13 cellular contexts compared by ENCODE assay signal in the genomic region with DNA sequence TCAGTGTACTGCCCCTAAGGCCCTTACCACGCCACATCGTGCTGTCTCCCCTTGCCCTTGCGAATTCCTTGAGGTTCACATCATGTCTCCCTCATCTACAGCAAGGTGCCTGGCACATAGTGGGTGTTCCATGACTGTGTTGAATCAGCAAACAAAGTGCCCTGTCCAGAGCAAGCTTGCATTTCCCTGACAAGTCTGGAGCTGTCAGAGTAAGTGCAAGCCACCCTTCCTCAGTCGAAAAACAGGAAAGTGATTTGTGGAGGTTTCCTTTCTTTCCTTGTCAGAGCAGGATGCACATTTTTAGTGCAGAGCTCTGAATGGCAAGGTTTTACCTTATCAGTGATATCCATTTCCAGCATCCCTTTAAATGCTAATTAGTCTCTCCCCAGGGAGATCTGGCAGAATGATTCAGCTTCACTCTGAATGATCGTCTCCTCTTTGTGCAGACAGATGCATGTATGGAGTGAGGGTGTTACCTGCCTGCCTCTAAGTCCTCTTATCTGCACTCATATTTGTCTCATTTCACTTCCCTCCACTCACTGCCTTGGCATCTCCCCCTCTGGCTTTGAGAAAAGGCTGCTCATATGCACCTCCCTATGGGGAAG.
A peak's percentile ranks its signal among the peaks of the same experiment; 100 is the strongest.
DNase-seq lines count a peak whose midpoint lies in the region; ATAC-seq and TF ChIP-seq lines count a peak whose summit lies in the region.
"Had no signal": no experiment of that assay in that cellular context is flagged by ENCODE, and none has a peak within 500 bp of the region (broad histone marks: within the 10 kb centered on the region; RNA-seq: fewer than 3 reads in every experiment).

No MANE protein-coding gene starts in this region.

- TF ChIP-seq EP300 in neural cell (conservative IDR thresholded peaks at IDR 0.05; ENCODE audit: poor library complexity, severe bottlenecking) = peak; percentile 77

- H3K27me3 ChIP-seq in neural cell (ENCODE audit: insufficient read depth, low read depth, low read length) = no peaks in the 10 kb centered on the region

- no peak overlapping the region for H3K4me2 ChIP-seq in neural cell (ENCODE audit: low read length)
- H3K4me2 ChIP-seq: A549 had no signal

- TF ChIP-seq CTCF in epithelial cell of esophagus (IDR thresholded peaks at IDR 0.05; ENCODE audit: insufficient read depth, low read depth, low read length, missing control alignments) (no peak), neural cell (IDR thresholded peaks at IDR 0.05; ENCODE audit: poor library complexity, severe bottlenecking) (no peak), chondrocyte (IDR thresholded peaks at IDR 0.05) (no peak)

- no peak for ATAC-seq in HG03196 (IDR thresholded peaks at IDR 0.05; ENCODE audit: unreplicated experiment)
- ATAC-seq: A549 had no signal

- no peaks in the 10 kb centered on the region for H3K9me2 ChIP-seq in neural cell (ENCODE audit: insufficient read depth, low read length)

- H3K27ac ChIP-seq in neural cell (ENCODE audit: low read length) = peak overlapping the region; percentile 69
- H3K27ac ChIP-seq: A549 had no signal

- no peak for TF ChIP-seq RAD21 in neural cell (conservative IDR thresholded peaks at IDR 0.05)

- no peaks in the 10 kb centered on the region for H4K20me1 ChIP-seq in neural cell (ENCODE audit: insufficient read depth)

- no peaks in the 10 kb centered on the region for H3K36me3 Mint-ChIP-seq in chondrocyte (ENCODE audit: low read depth)

- no peak overlapping the region for H3K27ac Mint-ChIP-seq in chondrocyte (ENCODE audit: unreplicated experiment)
- H3K27ac Mint-ChIP-seq: HFFc6 had no signal

- H3K9ac ChIP-seq in neural cell (ENCODE audit: low read length) = peak overlapping the region; percentile 29

- peak; percentile 8 to 54 for DNase-seq in NCI-H2081 (lab: John Stamatoyannopoulos, UW)
- no peak for DNase-seq in NCI-H2081 treated with DMSO at 0.1 percent for 48 hours (lab: John Stamatoyannopoulos, UW)
- DNase-seq in NCI-H345 treated with DMSO at 0.1 percent for 48 hours (lab: John Stamatoyannopoulos, UW; ENCODE audit: unreplicated experiment) = peak; percentile 91
- peak; percentile 69 for DNase-seq in epithelial cell of esophagus (ENCODE audit: low read depth)
- DNase-seq in mucosa of gallbladder (ENCODE audit: low spot score) = no peak
- DNase-seq in chondrocyte (ENCODE audit: low spot score) = no peak
- DNase-seq: activated CD4-positive, alpha-beta T cell treated with anti-CD3 and anti-CD28 coated beads, Interleukin-2, amount 50 U/mL, for 4 hours; HFFc6; NCI-H1694 treated with DMSO at 0.1 percent for 48 hours; stimulated activated CD4-positive, alpha-beta T cell treated with anti-CD3 and anti-CD28 coated beads, Interleukin-1b, Interleukin-23, amount 100 ng/mL, for 48 hours had no signal

- no peaks in the 10 kb centered on the region for H3K36me3 ChIP-seq in neural cell (ENCODE audit: insufficient read depth, low read length)

- no peaks in the 10 kb centered on the region for H3K9me3 Mint-ChIP-seq in chondrocyte (ENCODE audit: low read depth)
- H3K9me3 Mint-ChIP-seq: HFFc6 had no signal

- no peak overlapping the region for H2AFZ ChIP-seq in neural cell (ENCODE audit: low read depth, low read length)

- H3K27me3 Mint-ChIP-seq in chondrocyte (ENCODE audit: low read depth) = peaks cover 27% of the 10 kb centered on the region

- no peaks in the 10 kb centered on the region for H3F3A ChIP-seq in neural cell (ENCODE audit: insufficient read depth, low read length, poor library complexity, severe bottlenecking)

- H3K4me1 Mint-ChIP-seq in chondrocyte (ENCODE audit: low read depth) = no peaks in the 10 kb centered on the region

- no peaks in the 10 kb centered on the region for H3K9me3 ChIP-seq in neural cell (ENCODE audit: low read length)
- H3K9me3 ChIP-seq: A549 had no signal

- no peak overlapping the region for H3K4me3 Mint-ChIP-seq in chondrocyte (ENCODE audit: unreplicated experiment)
- H3K4me3 Mint-ChIP-seq: HFFc6 had no signal

- no peak overlapping the region for H3K4me3 ChIP-seq in epithelial cell of esophagus (ENCODE audit: low read length)
- H3K4me3 ChIP-seq in neural cell (ENCODE audit: low read length) = peak overlapping the region; percentile 47
- H3K4me3 ChIP-seq: A549 had no signal

- no peaks in the 10 kb centered on the region for H3K79me2 ChIP-seq in neural cell (replicated peaks; ENCODE audit: insufficient read depth, low read length)

TF ChIP-seq in neural cell, 6 proteins besides CTCF, POLR2A, EP300 and RAD21:
- no peak for TF ChIP-seq EZH2 (IDR thresholded peaks at IDR 0.05; ENCODE audit: borderline replicate concordance, insufficient read depth, low read length, poor library complexity, severe bottlenecking)
- no peak for TF ChIP-seq MXI1 (conservative IDR thresholded peaks at IDR 0.05; ENCODE audit: poor library complexity, severe bottlenecking)
- TF ChIP-seq, protein P1, sequence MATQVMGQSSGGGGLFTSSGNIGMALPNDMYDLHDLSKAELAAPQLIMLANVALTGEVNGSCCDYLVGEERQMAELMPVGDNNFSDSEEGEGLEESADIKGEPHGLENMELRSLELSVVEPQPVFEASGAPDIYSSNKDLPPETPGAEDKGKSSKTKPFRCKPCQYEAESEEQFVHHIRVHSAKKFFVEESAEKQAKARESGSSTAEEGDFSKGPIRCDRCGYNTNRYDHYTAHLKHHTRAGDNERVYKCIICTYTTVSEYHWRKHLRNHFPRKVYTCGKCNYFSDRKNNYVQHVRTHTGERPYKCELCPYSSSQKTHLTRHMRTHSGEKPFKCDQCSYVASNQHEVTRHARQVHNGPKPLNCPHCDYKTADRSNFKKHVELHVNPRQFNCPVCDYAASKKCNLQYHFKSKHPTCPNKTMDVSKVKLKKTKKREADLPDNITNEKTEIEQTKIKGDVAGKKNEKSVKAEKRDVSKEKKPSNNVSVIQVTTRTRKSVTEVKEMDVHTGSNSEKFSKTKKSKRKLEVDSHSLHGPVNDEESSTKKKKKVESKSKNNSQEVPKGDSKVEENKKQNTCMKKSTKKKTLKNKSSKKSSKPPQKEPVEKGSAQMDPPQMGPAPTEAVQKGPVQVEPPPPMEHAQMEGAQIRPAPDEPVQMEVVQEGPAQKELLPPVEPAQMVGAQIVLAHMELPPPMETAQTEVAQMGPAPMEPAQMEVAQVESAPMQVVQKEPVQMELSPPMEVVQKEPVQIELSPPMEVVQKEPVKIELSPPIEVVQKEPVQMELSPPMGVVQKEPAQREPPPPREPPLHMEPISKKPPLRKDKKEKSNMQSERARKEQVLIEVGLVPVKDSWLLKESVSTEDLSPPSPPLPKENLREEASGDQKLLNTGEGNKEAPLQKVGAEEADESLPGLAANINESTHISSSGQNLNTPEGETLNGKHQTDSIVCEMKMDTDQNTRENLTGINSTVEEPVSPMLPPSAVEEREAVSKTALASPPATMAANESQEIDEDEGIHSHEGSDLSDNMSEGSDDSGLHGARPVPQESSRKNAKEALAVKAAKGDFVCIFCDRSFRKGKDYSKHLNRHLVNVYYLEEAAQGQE (IDR thresholded peaks at IDR 0.05; ENCODE audit: borderline replicate concordance) = no peak
- TF ChIP-seq TAF1 (IDR thresholded peaks at IDR 0.05; ENCODE audit: low read depth) = peak; percentile 20
- TF ChIP-seq POLR2AphosphoS5 (IDR thresholded peaks at IDR 0.05) = peak; percentile 65
- TF ChIP-seq SMC3 (conservative IDR thresholded peaks at IDR 0.05; ENCODE audit: poor library complexity) = no peak

Comparison
In these comparisons a context has a peak if more than half of its experiments do, and no peak if none do; other contexts are left out.
1. DNase-seq: peak in NCI-H2081 (2 of 2), NCI-H345 treated with DMSO at 0.1 percent for 48 hours (single experiment) and epithelial cell of esophagus (single experiment); none in NCI-H2081 treated with DMSO at 0.1 percent for 48 hours (single experiment), mucosa of gallbladder (single experiment) and chondrocyte (single experiment).